ENCODE assay signal across 8 cellular contexts in the genomic region with DNA sequence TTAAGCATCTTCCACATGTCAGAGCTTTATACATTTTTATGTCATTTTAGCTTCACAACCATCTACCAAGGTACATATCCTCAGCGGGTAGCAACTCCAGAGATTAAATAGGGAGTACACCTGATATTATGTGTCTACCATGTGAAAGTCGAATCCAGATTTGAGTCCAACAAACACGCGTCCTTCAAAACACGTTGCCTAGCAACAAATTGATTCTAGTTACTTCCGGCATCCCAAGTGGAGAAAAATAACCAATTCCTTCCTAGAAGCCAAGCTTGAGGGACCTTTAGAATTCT. TPM values are rescaled to one million over a fixed set of nuclear protein-coding genes. Genes with fewer than 3 reads are reported as not detected.
DNase-seq lines count a peak whose midpoint lies in the region; ATAC-seq and TF ChIP-seq lines count a peak whose summit lies in the region.

No MANE protein-coding gene starts in this region.

- peak overlapping the region; percentile 59 to 62 for H3K4me3 ChIP-seq in neutrophil (ENCODE audit: low read depth in 1 of 2, low read length in 1 of 2)

- no peaks in the 10 kb centered on the region for H3K36me3 ChIP-seq in neutrophil

- H3K9me3 ChIP-seq in neutrophil = no peaks in the 10 kb centered on the region

- peaks cover 15% of the 10 kb centered on the region for H3K27me3 Mint-ChIP-seq in activated T-cell treated with anti-CD3 and anti-CD28 coated beads, Interleukin-2, amount 50 U/mL, for 4 hours (ENCODE audit: low read depth)
- H3K27me3 Mint-ChIP-seq in endothelial cell (ENCODE audit: unreplicated experiment) = peaks cover 4% of the 10 kb centered on the region

- TF ChIP-seq CTCF in endothelial cell (IDR thresholded peaks at IDR 0.05; ENCODE audit: unreplicated experiment) = no peak
- TF ChIP-seq CTCF in neutrophil (IDR thresholded peaks at IDR 0.05) = no peak

- no peak for DNase-seq in activated T-cell treated with anti-CD3 and anti-CD28 coated beads, Interleukin-2, amount 50 U/mL, for 4 hours
- DNase-seq in activated T-cell treated with anti-CD3 and anti-CD28 coated beads, Interleukin-2, amount 50 U/mL, for 48 hours = no peak
- DNase-seq in NCI-H69 (lab: John Stamatoyannopoulos, UW) (peak; percentile 64), endothelial cell (ENCODE audit: low spot score) (no peak), GM03348 (ENCODE audit: low spot score) (no peak), SHP77 treated with DMSO at 0.1 percent for 48 hours (lab: John Stamatoyannopoulos, UW) (no peak), superior temporal gyrus (ENCODE audit: extremely low spot score) (no peak)

- H3K4me1 ChIP-seq in neutrophil (ENCODE audit: control insufficient read depth in 1 of 2, insufficient read depth in 1 of 2, low read depth in 1 of 2, low read length in 1 of 2) = peaks cover 9 to 11% of the 10 kb centered on the region in 2 experiments

- peaks cover 10% of the 10 kb centered on the region for H3K4me1 Mint-ChIP-seq in activated T-cell treated with anti-CD3 and anti-CD28 coated beads, Interleukin-2, amount 50 U/mL, for 4 hours (ENCODE audit: low read depth)
- peaks cover 17% of the 10 kb centered on the region for H3K4me1 Mint-ChIP-seq in endothelial cell (ENCODE audit: unreplicated experiment)

- ATAC-seq in activated T-cell treated with anti-CD3 and anti-CD28 coated beads, Interleukin-2, amount 50 U/mL, for 4 hours = no peak

- no peaks in the 10 kb centered on the region for H3K9me3 Mint-ChIP-seq in activated T-cell treated with anti-CD3 and anti-CD28 coated beads, Interleukin-2, amount 50 U/mL, for 4 hours
- H3K9me3 Mint-ChIP-seq in endothelial cell (ENCODE audit: unreplicated experiment) = no peaks in the 10 kb centered on the region

- H3K27ac ChIP-seq in neutrophil = no peak overlapping the region

- H3K36me3 Mint-ChIP-seq in activated T-cell treated with anti-CD3 and anti-CD28 coated beads, Interleukin-2, amount 50 U/mL, for 4 hours (ENCODE audit: insufficient read depth) = no peaks in the 10 kb centered on the region
- H3K36me3 Mint-ChIP-seq in endothelial cell (ENCODE audit: low read depth, unreplicated experiment) = no peaks in the 10 kb centered on the region

- peaks cover 67% of the 10 kb centered on the region for H3K27me3 ChIP-seq in neutrophil

- H3K27ac Mint-ChIP-seq in endothelial cell (ENCODE audit: unreplicated experiment) = peak overlapping the region; percentile 74

- H3K4me3 Mint-ChIP-seq in activated T-cell treated with anti-CD3 and anti-CD28 coated beads, Interleukin-2, amount 50 U/mL, for 4 hours = peak overlapping the region; percentile 77
- H3K4me3 Mint-ChIP-seq in endothelial cell (ENCODE audit: unreplicated experiment) = peak overlapping the region; percentile 94

RNA-seq across cellular contexts. Expression of gene ERICH2, which starts 0.2 kb away (rescaled TPM):
- not detected for total RNA-seq in activated T-cell treated with anti-CD3 and anti-CD28 coated beads, Interleukin-2, amount 50 U/mL, for 4 hours
- 1.6 TPM for total RNA-seq in endothelial cell (ENCODE audit: unreplicated experiment)

RNA-seq across cellular contexts. Expression of gene GAD1, which starts 46.7 kb away (rescaled TPM):
- total RNA-seq in activated T-cell treated with anti-CD3 and anti-CD28 coated beads, Interleukin-2, amount 50 U/mL, for 4 hours = 1 to 10 TPM; 1.6 to 2.6 (median 2.5) TPM
- 129 TPM for total RNA-seq in endothelial cell (ENCODE audit: unreplicated experiment)

RNA-seq across cellular contexts. Expression of gene SP5, which starts 54.8 kb away (rescaled TPM):
- total RNA-seq in activated T-cell treated with anti-CD3 and anti-CD28 coated beads, Interleukin-2, amount 50 U/mL, for 4 hours = not detected
- 9.3 TPM for total RNA-seq in endothelial cell (ENCODE audit: unreplicated experiment)

Comparison
In these comparisons a context has a peak if more than half of its experiments do, and no peak if none do; other contexts are left out.
1. RNA of gene GAD1, which starts 46.7 kb away (total RNA-seq): 129 TPM in endothelial cell (single experiment); 1.6 to 2.6 TPM in activated T-cell treated with anti-CD3 and anti-CD28 coated beads, Interleukin-2, amount 50 U/mL, for 4 hours; every median in the first group is over 10 times any median in the second.